In genomic region chrX:22124098-22124497, GRCh38 we compare ENCODE assay signal across 30 cellular contexts.
DNase-seq lines count a peak whose midpoint lies in the region; ATAC-seq and TF ChIP-seq lines count a peak whose summit lies in the region.
"Had no signal": no experiment of that assay in that cellular context is flagged by ENCODE, and none has a peak within 500 bp of the region (broad histone marks: within the 10 kb centered on the region; RNA-seq: fewer than 3 reads in every experiment).

No MANE protein-coding gene starts in this region.

- CTCF ChIA-PET in mammary epithelial cell (lab: Charles Lee; ENCODE audit: low non-redundant PET): interaction anchor here (0.5 to 0.7 kb wide), 2 partner anchors 12 to 16 kb away, joined by 3 to 4 read pairs; no protein-coding TSS in a partner anchor

- no peaks in the 10 kb centered on the region; the same call in 1 of the 2 replicates for H3F3A ChIP-seq in GM23248 (ENCODE audit: insufficient read depth)

- no TSS peak for BruUV-seq in mammary epithelial cell (replicated peaks; lab: Mats Ljungman, UMichigan)

- H3K27me3 ChIP-seq in GM23248 (replicated peaks; ENCODE audit: insufficient read depth) (no peaks in the 10 kb centered on the region), mammary epithelial cell (ENCODE audit: insufficient read depth, low read length) (no peaks in the 10 kb centered on the region), foreskin keratinocyte (no peaks in the 10 kb centered on the region), left ventricle myocardium inferior (ENCODE audit: low read depth) (no peaks in the 10 kb centered on the region), prostate gland (replicated peaks; ENCODE audit: insufficient read depth) (no peaks in the 10 kb centered on the region)
- H3K27me3 ChIP-seq: cardiac muscle cell, neutrophil, Peyer's patch, SJCRH30 had no signal

- no peaks in the 10 kb centered on the region for H3K36me3 Mint-ChIP-seq in CD14-positive monocyte
- H3K36me3 Mint-ChIP-seq: activated naive CD4-positive, alpha-beta T cell treated with anti-CD3 and anti-CD28 coated beads, Interleukin-2, amount 10 ng/mL, durations not matched to agents 7 days and 5 days; IgD-negative memory B cell; memory B cell had no signal

- no peak overlapping the region for H3K4me3 Mint-ChIP-seq in CD14-positive monocyte
- H3K4me3 Mint-ChIP-seq: activated naive CD4-positive, alpha-beta T cell treated with anti-CD3 and anti-CD28 coated beads, Interleukin-2, amount 10 ng/mL, durations not matched to agents 7 days and 5 days; effector memory CD8-positive, alpha-beta T cell; H9; IgD-negative memory B cell; memory B cell had no signal

- no peaks in the 10 kb centered on the region for H3K4me1 Mint-ChIP-seq in CD14-positive monocyte
- H3K4me1 Mint-ChIP-seq: activated naive CD4-positive, alpha-beta T cell treated with anti-CD3 and anti-CD28 coated beads, Interleukin-2, amount 10 ng/mL, durations not matched to agents 7 days and 5 days; memory B cell had no signal

- peaks cover 1 to 14% (median 5%) of the 10 kb centered on the region in 3 donors for H3K27me3 Mint-ChIP-seq in CD14-positive monocyte (ENCODE audit: low read depth in 3 of 3)
- H3K27me3 Mint-ChIP-seq: activated naive CD4-positive, alpha-beta T cell treated with anti-CD3 and anti-CD28 coated beads, Interleukin-2, amount 10 ng/mL, durations not matched to agents 7 days and 5 days; effector memory CD8-positive, alpha-beta T cell; memory B cell; progenitor cell of endocrine pancreas had no signal

- no peak overlapping the region for H3K27ac Mint-ChIP-seq in CD14-positive monocyte
- H3K27ac Mint-ChIP-seq: activated naive CD4-positive, alpha-beta T cell treated with anti-CD3 and anti-CD28 coated beads, Interleukin-2, amount 10 ng/mL, durations not matched to agents 7 days and 5 days; effector memory CD8-positive, alpha-beta T cell; H9; IgD-negative memory B cell; memory B cell; progenitor cell of endocrine pancreas had no signal

- H3K4me1 ChIP-seq in GM23248 (ENCODE audit: insufficient read depth) (peaks cover 8% of the 10 kb centered on the region), mammary epithelial cell (ENCODE audit: insufficient read depth, low read length) (peaks cover 42% of the 10 kb centered on the region), foreskin keratinocyte (peaks cover 14% of the 10 kb centered on the region), left ventricle myocardium inferior (no peaks in the 10 kb centered on the region), prostate gland (replicated peaks) (no peaks in the 10 kb centered on the region)
- H3K4me1 ChIP-seq: heart left ventricle, Peyer's patch, SJCRH30 had no signal

- WGBS in GM23248 (ENCODE audit: low coverage in 1 of 2, low lambda C conversion rate in 2 of 2, missing lambda C conversion rate in 2 of 2), 2 experiments: 4 to 13% methylated on average over 6 of the region's 6 CpGs
- 0% methylated on average over 6 of the region's 6 CpGs for WGBS in mammary epithelial cell (ENCODE audit: low coverage, missing lambda C conversion rate)
- 66% methylated on average over 6 of the region's 6 CpGs for WGBS in prostate gland

- H3K4me2 ChIP-seq in GM23248 (ENCODE audit: unreplicated experiment) (no peak overlapping the region), mammary epithelial cell (ENCODE audit: insufficient read depth, low read depth, low read length) (no peak overlapping the region)

- intact Hi-C loops in mammary epithelial cell (cut with micrococcal nuclease) (loop anchor here (1.0 to 5.0 kb wide), 2 partner anchors 10 to 42 kb away; no protein-coding TSS in a partner anchor), sciatic nerve (cut with DNase I) (no loop called here), left ventricle myocardium inferior (cut with micrococcal nuclease) (no loop called here), CD14-positive monocyte (cut with micrococcal nuclease) (no loop called here), prostate gland (cut with DNase I) (no loop called here)

- in situ Hi-C loops in GM23248 (cut with MboI) (no loop called here), mammary epithelial cell (cut with MboI; ENCODE audit: low sequenced_read_pairs in 2 of 2) (no loop called here)

- dilution Hi-C loops in mammary epithelial cell (cut with HindIII; ENCODE audit: low sequenced_read_pairs): no loop called here

- H4K20me1 ChIP-seq in GM23248 (ENCODE audit: insufficient read depth) (no peaks in the 10 kb centered on the region), mammary epithelial cell (ENCODE audit: insufficient read depth, low read length) (no peaks in the 10 kb centered on the region)

- no peak for TF ChIP-seq POLR2A in prostate gland (IDR thresholded peaks at IDR 0.05)

- TF ChIP-seq CTCF in mammary epithelial cell (conservative IDR thresholded peaks at IDR 0.05 in 1 of 2, IDR thresholded peaks at IDR 0.05 in 1 of 2; ENCODE audit: extremely low read depth in 1 of 2, insufficient read depth in 1 of 2, low read depth in 1 of 2, low read length in 2 of 2): no peak
- TF ChIP-seq CTCF in foreskin keratinocyte (conservative IDR thresholded peaks at IDR 0.05): no peak
- no peak for TF ChIP-seq CTCF in left ventricle myocardium inferior (IDR thresholded peaks at IDR 0.05; ENCODE audit: borderline replicate concordance)
- no peak for TF ChIP-seq CTCF in CD14-positive monocyte (IDR thresholded peaks at IDR 0.05)
- no peak for TF ChIP-seq CTCF in prostate gland (IDR thresholded peaks at IDR 0.05)

- ATAC-seq in foreskin keratinocyte (peak; percentile 20), sciatic nerve (peak; percentile 64), GM21717 (IDR thresholded peaks at IDR 0.05; ENCODE audit: unreplicated experiment) (no peak)
- ATAC-seq: effector memory CD8-positive, alpha-beta T cell; heart left ventricle had no signal

- DNase-seq in GM23248 (peak; percentile 38), mammary epithelial cell (peak; percentile 85), foreskin keratinocyte (peak; percentile 66 to 77), sciatic nerve (ENCODE audit: low spot score) (no peak), left ventricle myocardium inferior (no peak), CD14-positive monocyte (ENCODE audit: low spot score) (no peak), prostate gland (ENCODE audit: low spot score) (no peak)
- DNase-seq: activated CD4-positive, alpha-beta T cell treated with anti-CD3 and anti-CD28 coated beads, Interleukin-2, amount 50 U/mL, for 4 hours; activated CD4-positive, CD25-positive, alpha-beta regulatory T cell; activated naive CD4-positive, alpha-beta T cell treated with anti-CD3 and anti-CD28 coated beads, Interleukin-2, amount 10 ng/mL, durations not matched to agents 7 days and 5 days; amniotic stem cell; Caco-2; DMS79 treated with DMSO at 0.1 percent for 48 hours; effector memory CD8-positive, alpha-beta T cell; GF-D8; H9; heart left ventricle; NCI-H1105; NCI-H2029; Peyer's patch; SJCRH30; stimulated activated CD4-positive, alpha-beta T cell treated with anti-CD3 and anti-CD28 coated beads, Interleukin-15, amount 100 ng/mL, for 24 hours; stimulated activated naive CD4-positive, alpha-beta T cell had no signal

- H3K9ac ChIP-seq in GM23248 (no peak overlapping the region), mammary epithelial cell (ENCODE audit: insufficient read depth, low read length) (no peak overlapping the region)

- 0 out of 2 replicates have a peak overlapping the region, but pooled peaks have one; percentile 1 for H3K27ac ChIP-seq in GM23248
- H3K27ac ChIP-seq in mammary epithelial cell (ENCODE audit: insufficient read depth, low read depth, low read length): peak overlapping the region; percentile 85
- peak overlapping the region; percentile 47 for H3K27ac ChIP-seq in foreskin keratinocyte
- H3K27ac ChIP-seq in left ventricle myocardium inferior (replicated peaks): no peak overlapping the region
- no peak overlapping the region for H3K27ac ChIP-seq in prostate gland
- H3K27ac ChIP-seq: cardiac muscle cell, coronary artery, heart left ventricle, neutrophil, Peyer's patch, SJCRH30 had no signal

- H3K36me3 ChIP-seq in GM23248 (ENCODE audit: low read depth) (no peaks in the 10 kb centered on the region), mammary epithelial cell (ENCODE audit: insufficient read depth, low read length) (no peaks in the 10 kb centered on the region), left ventricle myocardium inferior (no peaks in the 10 kb centered on the region), prostate gland (no peaks in the 10 kb centered on the region)
- H3K36me3 ChIP-seq: cardiac muscle cell, heart left ventricle, neutrophil, Peyer's patch, SJCRH30 had no signal

- H3K79me2 ChIP-seq in GM23248 (ENCODE audit: insufficient read depth) (no peaks in the 10 kb centered on the region), mammary epithelial cell (ENCODE audit: insufficient read depth, low read length) (no peaks in the 10 kb centered on the region)

- no peaks in the 10 kb centered on the region for H3K9me3 Mint-ChIP-seq in CD14-positive monocyte
- H3K9me3 Mint-ChIP-seq: activated naive CD4-positive, alpha-beta T cell treated with anti-CD3 and anti-CD28 coated beads, Interleukin-2, amount 10 ng/mL, durations not matched to agents 7 days and 5 days; effector memory CD8-positive, alpha-beta T cell; memory B cell had no signal

- H2AFZ ChIP-seq in GM23248 (no peak overlapping the region), mammary epithelial cell (ENCODE audit: low read depth, low read length) (no peak overlapping the region)

- H3K9me3 ChIP-seq in GM23248 (ENCODE audit: low read depth) (no peaks in the 10 kb centered on the region), mammary epithelial cell (replicated peaks; ENCODE audit: insufficient read depth, low read length) (no peaks in the 10 kb centered on the region), left ventricle myocardium inferior (replicated peaks) (no peaks in the 10 kb centered on the region), prostate gland (no peaks in the 10 kb centered on the region)
- H3K9me3 ChIP-seq: Caco-2, heart left ventricle, neutrophil, Peyer's patch, SJCRH30 had no signal

- H3K4me3 ChIP-seq in GM23248: no peak overlapping the region
- no peak overlapping the region for H3K4me3 ChIP-seq in mammary epithelial cell (replicated peaks in 1 of 3; ENCODE audit: insufficient read depth in 1 of 3, low read depth in 2 of 3, low read length in 3 of 3)
- H3K4me3 ChIP-seq in left ventricle myocardium inferior: no peak overlapping the region
- H3K4me3 ChIP-seq in prostate gland: no peak overlapping the region
- H3K4me3 ChIP-seq: cardiac muscle cell, coronary artery, heart left ventricle, Peyer's patch, SJCRH30 had no signal

- H3K9me2 ChIP-seq in GM23248 (ENCODE audit: insufficient read depth): no peaks in the 10 kb centered on the region

Comparison
In these comparisons a context has a peak if more than half of its experiments do, and no peak if none do; other contexts are left out.
1. DNase-seq: peak in GM23248 (single experiment), mammary epithelial cell (single experiment) and foreskin keratinocyte (2 of 2); none in sciatic nerve (single experiment), left ventricle myocardium inferior (single experiment), CD14-positive monocyte (single experiment) and prostate gland (single experiment).
2. H3K27ac ChIP-seq: peak in GM23248 (single experiment), mammary epithelial cell (single experiment) and foreskin keratinocyte (single experiment); none in left ventricle myocardium inferior (single experiment) and prostate gland (0 of 2).